23 cellular contexts compared by ENCODE assay signal in the genomic region with DNA sequence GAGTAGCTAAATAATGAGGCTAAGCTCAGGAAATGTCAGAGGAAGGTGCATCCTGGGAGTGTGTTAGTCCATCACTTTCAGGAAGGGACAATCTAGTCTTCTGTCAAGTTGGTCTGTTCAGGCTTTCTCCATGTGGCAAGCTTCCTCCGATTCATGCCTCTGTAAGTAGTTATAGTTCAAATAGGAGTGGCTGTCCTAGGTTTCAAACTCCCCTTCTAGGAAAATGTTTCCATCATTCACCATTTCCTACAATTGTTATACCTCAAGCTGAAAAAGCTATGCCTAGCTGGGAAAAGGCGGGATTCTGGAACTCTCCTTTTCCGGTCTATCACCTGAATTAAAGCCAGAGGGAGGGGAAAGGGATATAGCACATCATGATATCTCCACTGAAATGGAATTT.
DNase-seq lines count a peak whose midpoint lies in the region; ATAC-seq and TF ChIP-seq lines count a peak whose summit lies in the region.
"Had no signal": no experiment of that assay in that cellular context is flagged by ENCODE, and none has a peak within 500 bp of the region (broad histone marks: within the 10 kb centered on the region; RNA-seq: fewer than 3 reads in every experiment).

No MANE protein-coding gene starts in this region.

- peak; percentile 65 for ATAC-seq in left ventricle myocardium superior
- ATAC-seq in lung (ENCODE audit: insufficient read depth, low FRiP score) = peak; percentile 34
- no peak for ATAC-seq in HG03378 (IDR thresholded peaks at IDR 0.05; ENCODE audit: unreplicated experiment)
- ATAC-seq: PC-3 had no signal

- H3K9me3 ChIP-seq in lung (ENCODE audit: control insufficient read depth in 2 of 2, insufficient read depth in 1 of 2, low read length in 1 of 2) = no peaks in the 10 kb centered on the region
- H3K9me3 ChIP-seq: BLaER1, MG63 had no signal

- TF ChIP-seq CTCF in fibroblast of pulmonary artery (IDR thresholded peaks at IDR 0.05; ENCODE audit: low read length, missing control alignments) (no peak), lung (IDR thresholded peaks at IDR 0.05; ENCODE audit: control extremely low read depth, extremely low read depth) (no peak), HFFc6 (IDR thresholded peaks at IDR 0.05) (no peak)

- H3K27me3 ChIP-seq in lung (ENCODE audit: control insufficient read depth, insufficient read depth) = no peaks in the 10 kb centered on the region
- H3K27me3 ChIP-seq: BLaER1, MG63 had no signal

- no peak overlapping the region for H3K27ac ChIP-seq in lung (ENCODE audit: low read depth in 1 of 2, low read length in 1 of 2)
- H3K27ac ChIP-seq: BLaER1 had no signal

- no peak overlapping the region for H3K27ac Mint-ChIP-seq in HFFc6
- H3K27ac Mint-ChIP-seq: CD4-positive, CD25-positive, alpha-beta regulatory T cell had no signal

- no peaks in the 10 kb centered on the region for H3K4me1 Mint-ChIP-seq in HFFc6 (ENCODE audit: low read depth)
- H3K4me1 Mint-ChIP-seq: CD4-positive, CD25-positive, alpha-beta regulatory T cell had no signal

- DNase-seq in left ventricle myocardium superior = no peak
- no peak for DNase-seq in cardiac septum (ENCODE audit: low spot score)
- peak; percentile 57 for DNase-seq in fibroblast of pulmonary artery (ENCODE audit: low read depth)
- no peak for DNase-seq in lung (ENCODE audit: low spot score)
- DNase-seq in GM19240 (ENCODE audit: insufficient read length, low spot score) = no peak
- DNase-seq in HFFc6 = no peak
- DNase-seq: CD4-positive, CD25-positive, alpha-beta regulatory T cell; DMS153; HCEC 1CT; IMR-90; KG1; MG63; NCI-H1105 treated with DMSO at 0.1 percent for 48 hours; NCI-H146; NCI-H1930; NCI-H446 treated with DMSO at 0.1 percent for 48 hours; NCI-H526; NCI-H82; NK-92 treated with Interleukin-12 subunit alpha and Interleukin-12 subunit beta, amount 100 ng/mL, for 24 hours; PC-3; SHP77 had no signal

- H3K36me3 ChIP-seq in lung (ENCODE audit: control insufficient read depth in 2 of 2, insufficient read depth in 2 of 2, low read length in 2 of 2) = no peaks in the 10 kb centered on the region
- H3K36me3 ChIP-seq: BLaER1, MG63 had no signal

- H3K36me3 Mint-ChIP-seq in HFFc6 (ENCODE audit: low read depth) = no peaks in the 10 kb centered on the region
- H3K36me3 Mint-ChIP-seq: CD4-positive, CD25-positive, alpha-beta regulatory T cell had no signal

- no peak overlapping the region for H3K4me3 Mint-ChIP-seq in HFFc6
- H3K4me3 Mint-ChIP-seq: CD4-positive, CD25-positive, alpha-beta regulatory T cell had no signal

- no peaks in the 10 kb centered on the region for H3K4me1 ChIP-seq in lung (ENCODE audit: control insufficient read depth in 2 of 2, insufficient read depth in 2 of 2, low read length in 2 of 2)
- H3K4me1 ChIP-seq: BLaER1 had no signal

- peaks cover 5% of the 10 kb centered on the region; the same call in 1 of the 2 replicates for H3K9me3 Mint-ChIP-seq in HFFc6

- 63 to 76% methylated on average over 3 of the region's 3 CpGs for WGBS in lung, 2 donors

- H3K4me3 ChIP-seq in fibroblast of pulmonary artery (replicated peaks; ENCODE audit: low read depth, low read length) (no peak overlapping the region), lung (no peak overlapping the region)
- H3K4me3 ChIP-seq: BLaER1, MG63 had no signal

- intact Hi-C loops in left ventricle myocardium superior (cut with micrococcal nuclease) = no loop called here
- intact Hi-C loops in cardiac septum (cut with DNase I) = loop anchor here (5.0 kb wide), 2 partner anchors 229 to 269 kb away; no protein-coding TSS in a partner anchor

- H3K27me3 Mint-ChIP-seq in HFFc6 (ENCODE audit: insufficient read depth) = no peaks in the 10 kb centered on the region; the same call in 1 of the 2 replicates
- H3K27me3 Mint-ChIP-seq: CD4-positive, CD25-positive, alpha-beta regulatory T cell had no signal
